Comparison of ENCODE assay signal across 9 cellular contexts in the genomic region with DNA sequence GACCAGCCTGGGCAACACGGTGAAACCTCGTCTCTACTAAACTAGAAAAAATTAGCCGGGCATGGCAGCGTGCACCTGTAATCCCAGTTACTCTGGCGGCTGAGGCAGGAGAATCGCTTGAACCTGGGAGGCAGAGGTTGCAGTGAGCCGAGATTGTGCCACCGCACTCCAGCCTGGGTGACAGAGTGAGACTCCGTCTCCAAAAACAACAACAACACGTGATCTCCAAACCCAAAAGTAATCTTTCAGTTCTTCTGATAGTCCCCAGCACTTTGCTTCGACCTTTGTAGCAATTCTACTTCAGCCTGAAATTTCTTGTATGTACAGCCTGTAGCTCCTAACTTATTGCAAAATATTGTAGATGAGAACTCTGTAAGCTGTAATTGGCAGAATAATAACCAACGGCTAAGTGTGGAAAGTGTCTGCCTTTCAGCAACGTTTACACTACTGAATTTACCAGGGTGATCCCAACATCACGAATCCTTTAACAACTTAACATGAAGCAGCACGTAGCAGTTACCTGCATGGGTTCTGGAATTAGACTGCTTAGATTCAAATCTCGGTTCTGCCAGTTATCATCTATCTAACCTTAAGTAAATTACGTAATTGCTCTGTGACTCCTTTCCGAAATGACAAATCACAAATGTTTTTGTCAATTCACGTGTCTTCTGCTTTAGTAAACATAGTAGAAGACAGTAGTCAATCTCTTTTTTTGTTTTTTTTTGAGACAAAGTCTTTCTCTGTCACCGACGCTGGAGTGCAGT. TPM values are rescaled to one million over a fixed set of nuclear protein-coding genes. Genes with fewer than 3 reads are reported as not detected.
DNase-seq lines count a peak whose midpoint lies in the region; ATAC-seq and TF ChIP-seq lines count a peak whose summit lies in the region.
"Not testable (repeated sequence)": the region's sequence is repeated elsewhere in the genome, so short reads cannot be mapped to it uniquely, and the experiment has no call there.
"Had no signal": no experiment of that assay in that cellular context is flagged by ENCODE, and none has a peak within 500 bp of the region (broad histone marks: within the 10 kb centered on the region; RNA-seq: fewer than 3 reads in every experiment).

No MANE protein-coding gene starts in this region.

- not testable (repeated sequence) for H3K4me3 ChIP-seq in CD8-positive, alpha-beta T cell (ENCODE audit: low read depth, low read length); Loucy (ENCODE audit: low read length, poor library complexity, severe bottlenecking); SK-N-SH (ENCODE audit: low read depth in 2 of 2, low read length in 1 of 2); liver (ENCODE audit: low read depth in 1 of 3, low read length in 3 of 3); trophoblast cell (ENCODE audit: low read depth, low read length); upper lobe of right lung

- peak overlapping the region; percentile 56 for H4K8ac ChIP-seq in trophoblast cell (ENCODE audit: low read depth, low read length)

- not testable (repeated sequence) for H2BK5ac ChIP-seq in trophoblast cell (ENCODE audit: low read depth, low read length, poor library complexity)

- H2AFZ ChIP-seq in Loucy (ENCODE audit: low read length); trophoblast cell (ENCODE audit: insufficient read depth, low read length, poor library complexity): not testable (repeated sequence)
- 0 out of 2 replicates have a peak overlapping the region, but pooled peaks have one; percentile 5 for H2AFZ ChIP-seq in SK-N-SH (ENCODE audit: low read depth)

- H3K18ac ChIP-seq in trophoblast cell (ENCODE audit: low read length) = not testable (repeated sequence)

- not testable (repeated sequence) for H4K20me1 ChIP-seq in Loucy (ENCODE audit: insufficient read depth, low read length, poor library complexity, severe bottlenecking); SK-N-SH (ENCODE audit: insufficient read depth)

- 84% methylated on average over 21 of the region's 21 CpGs for WGBS in SK-N-SH (ENCODE audit: low lambda C conversion rate)
- WGBS in liver = 45% methylated on average over 21 of the region's 21 CpGs
- WGBS in trophoblast cell (ENCODE audit: extremely low coverage, insufficient coverage, insufficient read length) = no CpG with 5 or more reads among the region's 21 CpGs

- H3K9ac ChIP-seq in Loucy (ENCODE audit: low read depth, low read length, poor library complexity, severe bottlenecking); SK-N-SH; liver (ENCODE audit: low read depth in 1 of 2, low read length in 2 of 2); trophoblast cell (ENCODE audit: low read length): not testable (repeated sequence)

- not testable (repeated sequence) for H2BK120ac ChIP-seq in trophoblast cell (ENCODE audit: insufficient read depth, low read length, poor library complexity)

- CTCF ChIA-PET in CD8-positive, alpha-beta T cell (lab: Charles Lee); SK-N-SH (lab: Yijun Ruan, JAX): not testable (repeated sequence)

- peak overlapping the region; percentile 81 for H3K27ac Mint-ChIP-seq in CD8-positive, alpha-beta T cell
- peak overlapping the region; percentile 97 for H3K27ac Mint-ChIP-seq in activated T-cell treated with anti-CD3 and anti-CD28 coated beads, Interleukin-2, amount 50 U/mL, for 72 hours
- H3K27ac Mint-ChIP-seq in chondrocyte (ENCODE audit: unreplicated experiment) = not testable (repeated sequence)

- TF ChIP-seq EP300 in SK-N-SH (IDR thresholded peaks at IDR 0.05; ENCODE audit: borderline replicate concordance in 1 of 2, low read depth in 1 of 2, low read length in 1 of 2) = not testable (repeated sequence)

- not testable (repeated sequence) for H3K36me3 Mint-ChIP-seq in CD8-positive, alpha-beta T cell; activated T-cell treated with anti-CD3 and anti-CD28 coated beads, Interleukin-2, amount 50 U/mL, for 72 hours (ENCODE audit: insufficient read depth in 2 of 2); chondrocyte (ENCODE audit: low read depth)

- intact Hi-C loops in CD8-positive, alpha-beta T cell (cut with DNase I, micrococcal nuclease) = loop anchor here in 1 of 2 experiments (5.0 kb wide), 1 partner anchor 57 kb away; the partner anchor contains the start of gene SOCS7
- intact Hi-C loops in upper lobe of right lung (cut with DNase I) = not testable (repeated sequence)

- peak overlapping the region; percentile 91 for H3K4me3 Mint-ChIP-seq in CD8-positive, alpha-beta T cell
- H3K4me3 Mint-ChIP-seq in activated T-cell treated with anti-CD3 and anti-CD28 coated beads, Interleukin-2, amount 50 U/mL, for 72 hours = peak overlapping the region; percentile 88 to 96
- H3K4me3 Mint-ChIP-seq in chondrocyte (ENCODE audit: unreplicated experiment) = peak overlapping the region; percentile 16

- not testable (repeated sequence) for H3K4ac ChIP-seq in trophoblast cell (ENCODE audit: low read depth, low read length)

- not testable (repeated sequence) for H3K9me3 ChIP-seq in CD8-positive, alpha-beta T cell (ENCODE audit: low read length); Loucy (ENCODE audit: insufficient read depth, low read depth, low read length); SK-N-SH; liver (ENCODE audit: control insufficient read depth in 4 of 4, low read length in 3 of 4); trophoblast cell (ENCODE audit: insufficient read depth, low read depth, low read length); upper lobe of right lung

- not testable (repeated sequence) for H3K27me3 Mint-ChIP-seq in CD8-positive, alpha-beta T cell (ENCODE audit: low read depth); activated T-cell treated with anti-CD3 and anti-CD28 coated beads, Interleukin-2, amount 50 U/mL, for 72 hours (ENCODE audit: low read depth); chondrocyte (ENCODE audit: low read depth)

- not testable (repeated sequence) for TF ChIP-seq RAD21 in SK-N-SH (IDR thresholded peaks at IDR 0.05; ENCODE audit: low read length); liver (IDR thresholded peaks at IDR 0.05)

- H3K9me2 ChIP-seq in Loucy (replicated peaks; ENCODE audit: low read depth, low read length); SK-N-SH: not testable (repeated sequence)

- not testable (repeated sequence) for H3K23ac ChIP-seq in trophoblast cell (ENCODE audit: low read length)

- not testable (repeated sequence) for H4K91ac ChIP-seq in trophoblast cell (ENCODE audit: low read depth, low read length)

- H4K12ac ChIP-seq in trophoblast cell (ENCODE audit: low read depth, low read length) = not testable (repeated sequence)

- not testable (repeated sequence) for H3K27me3 ChIP-seq in CD8-positive, alpha-beta T cell (ENCODE audit: insufficient read depth, low read length); Loucy (ENCODE audit: insufficient read depth, low read length, poor library complexity, severe bottlenecking); SK-N-SH (ENCODE audit: insufficient read depth); liver (ENCODE audit: control insufficient read depth in 4 of 4, insufficient read depth in 4 of 4, low read length in 3 of 4); trophoblast cell (ENCODE audit: insufficient read depth, low read length); upper lobe of right lung

- H3K4me1 ChIP-seq in CD8-positive, alpha-beta T cell (ENCODE audit: insufficient read depth, low read length); Loucy (ENCODE audit: insufficient read depth, low read length, poor library complexity, severe bottlenecking); SK-N-SH (ENCODE audit: control insufficient read depth in 1 of 2, insufficient read depth in 2 of 2, low read depth in 1 of 2, low read length in 1 of 2); liver (ENCODE audit: control insufficient read depth in 4 of 4, insufficient read depth in 4 of 4, low read length in 3 of 4); trophoblast cell (ENCODE audit: control insufficient read depth in 1 of 2, insufficient read depth in 2 of 2, low read length in 2 of 2); upper lobe of right lung: not testable (repeated sequence)

- not testable (repeated sequence) for DNase-seq in CD8-positive, alpha-beta T cell; SK-N-SH; activated T-cell treated with anti-CD3 and anti-CD28 coated beads, Interleukin-2, amount 50 U/mL, for 72 hours; chondrocyte (ENCODE audit: low spot score)
- peak; percentile 65 to 84 for DNase-seq in trophoblast cell
- peak; percentile 4 for DNase-seq in upper lobe of right lung

- peak overlapping the region; percentile 40 for H3K4me2 ChIP-seq in Loucy (ENCODE audit: low read depth, low read length, poor library complexity, severe bottlenecking)
- not testable (repeated sequence) for H3K4me2 ChIP-seq in SK-N-SH; trophoblast cell (ENCODE audit: low read length)

- H2BK12ac ChIP-seq in trophoblast cell (ENCODE audit: low read length) = not testable (repeated sequence)

- H3K14ac ChIP-seq in trophoblast cell (ENCODE audit: low read length) = not testable (repeated sequence)

- not testable (repeated sequence) for H2AK5ac ChIP-seq in trophoblast cell (ENCODE audit: low read length)

- POLR2A ChIA-PET in CD8-positive, alpha-beta T cell (lab: Charles Lee); SK-N-SH (lab: Yijun Ruan, JAX): not testable (repeated sequence)

- not testable (repeated sequence) for ATAC-seq in CD8-positive, alpha-beta T cell; activated T-cell treated with anti-CD3 and anti-CD28 coated beads, Interleukin-2, amount 50 U/mL, for 72 hours (replicated peaks in 1 of 2); upper lobe of right lung

- H3K27ac ChIP-seq in CD8-positive, alpha-beta T cell (ENCODE audit: low read depth, low read length); SK-N-SH (ENCODE audit: low read depth in 2 of 2, low read length in 1 of 2); trophoblast cell (ENCODE audit: low read depth, low read length); upper lobe of right lung: not testable (repeated sequence)
- H3K27ac ChIP-seq in liver (ENCODE audit: low read depth in 1 of 2, low read length in 2 of 2) = peak overlapping the region; percentile 32 to 51

- H3K9me3 Mint-ChIP-seq in CD8-positive, alpha-beta T cell; activated T-cell treated with anti-CD3 and anti-CD28 coated beads, Interleukin-2, amount 50 U/mL, for 72 hours; chondrocyte (ENCODE audit: low read depth): not testable (repeated sequence)

- H3F3A ChIP-seq in Loucy (ENCODE audit: low read depth); SK-N-SH (replicated peaks; ENCODE audit: insufficient read depth): not testable (repeated sequence)

- H3K79me2 ChIP-seq in Loucy (ENCODE audit: insufficient read depth, low read length); SK-N-SH (ENCODE audit: insufficient read depth); trophoblast cell (ENCODE audit: control insufficient read depth, insufficient read depth, low read length, poor library complexity): not testable (repeated sequence)

- H3K36me3 ChIP-seq in CD8-positive, alpha-beta T cell (ENCODE audit: insufficient read depth, low read length); Loucy (ENCODE audit: insufficient read depth, low read length); SK-N-SH (replicated peaks in 1 of 2; ENCODE audit: control insufficient read depth in 1 of 2, insufficient read depth in 2 of 2, low read length in 1 of 2); liver (ENCODE audit: control insufficient read depth in 4 of 4, insufficient read depth in 3 of 4, low read depth in 1 of 4, low read length in 3 of 4); trophoblast cell (ENCODE audit: control insufficient read depth in 1 of 2, insufficient read depth in 2 of 2, low read length in 2 of 2); upper lobe of right lung: not testable (repeated sequence)

- not testable (repeated sequence) for TF ChIP-seq CTCF in CD8-positive, alpha-beta T cell (IDR thresholded peaks at IDR 0.05); Loucy (conservative IDR thresholded peaks at IDR 0.05; ENCODE audit: low read length); SK-N-SH (IDR thresholded peaks at IDR 0.05); chondrocyte (IDR thresholded peaks at IDR 0.05); liver (IDR thresholded peaks at IDR 0.05; ENCODE audit: low read depth, low read length, missing input control); upper lobe of right lung (IDR thresholded peaks at IDR 0.05)

- H3K79me1 ChIP-seq in trophoblast cell (ENCODE audit: low read length) = not testable (repeated sequence)

- not testable (repeated sequence) for H3K4me1 Mint-ChIP-seq in CD8-positive, alpha-beta T cell (ENCODE audit: low read depth); chondrocyte (ENCODE audit: low read depth)
- H3K4me1 Mint-ChIP-seq in activated T-cell treated with anti-CD3 and anti-CD28 coated beads, Interleukin-2, amount 50 U/mL, for 72 hours (ENCODE audit: low read depth) = peaks cover 12% of the 10 kb centered on the region

RNA-seq across cellular contexts. Expression of gene MRPL45, which starts 1.2 kb away (rescaled TPM):
- 10 to 100 TPM; 15.4 TPM for total RNA-seq in CD8-positive, alpha-beta T cell
- polyA plus RNA-seq in SK-N-SH (2012; rRNA removed) (35.5 and 42.8 TPM in 2 replicates), liver (10 to 100 TPM; 18.5 to 22.2 TPM)
- 45.2 and 48.4 TPM in 2 replicates for polyA plus RNA-seq in SK-N-SH (2012; cell fraction: cytosol; rRNA removed)
- polyA plus RNA-seq in SK-N-SH (2012; cell fraction: nucleus; rRNA removed) = 19.9 and 25.2 TPM in 2 replicates
- total RNA-seq in activated T-cell treated with anti-CD3 and anti-CD28 coated beads, Interleukin-2, amount 50 U/mL, for 72 hours = 10 to 100 TPM; 54.9 to 67.1 TPM
- total RNA-seq in chondrocyte (26.0 to 29.3 TPM (median 27.0 TPM) in 3 replicates), liver (10 to 100 TPM; 16.9 to 19.5 TPM), upper lobe of right lung (25.7 TPM)
- polyA plus RNA-seq in trophoblast cell (2013) = 51.6 and 53.7 TPM in 2 replicates

RNA-seq across cellular contexts. Expression of gene GPR179, which starts 48.0 kb away (rescaled TPM):
- total RNA-seq in CD8-positive, alpha-beta T cell = under 1 TPM in 1 of 2 experiments, not detected in 1; 0.56 TPM
- polyA plus RNA-seq in SK-N-SH (2012; rRNA removed) (0.02 TPM in 2 replicates), liver (under 1 TPM in 1 of 2 donors, not detected in 1; 0.01 TPM)
- polyA plus RNA-seq in SK-N-SH (2012; cell fraction: cytosol; rRNA removed) = under 0.01 and 0.01 TPM in 2 replicates
- 0.05 and 0.06 TPM in 2 replicates for polyA plus RNA-seq in SK-N-SH (2012; cell fraction: nucleus; rRNA removed)
- under 1 TPM; 0.09 to 0.60 TPM for total RNA-seq in activated T-cell treated with anti-CD3 and anti-CD28 coated beads, Interleukin-2, amount 50 U/mL, for 72 hours
- total RNA-seq in chondrocyte (0.56 TPM in 1 of 3 replicates, not detected in the others), liver (under 1 TPM; under 0.01 to 0.05 TPM), upper lobe of right lung (0.35 TPM)
- polyA plus RNA-seq in trophoblast cell (2013) = under 0.01 TPM in 2 replicates
- total RNA-seq: HT1080 had no signal

RNA-seq across cellular contexts. Expression of gene SOCS7, which starts 55.9 kb away (rescaled TPM):
- 10 to 100 TPM; 10.6 to 11.4 TPM for total RNA-seq in CD8-positive, alpha-beta T cell
- polyA plus RNA-seq in SK-N-SH (2012; rRNA removed) = 7.4 and 10.0 TPM in 2 replicates
- polyA plus RNA-seq in SK-N-SH (2012; cell fraction: cytosol; rRNA removed) = 5.2 and 7.2 TPM in 2 replicates
- polyA plus RNA-seq in SK-N-SH (2012; cell fraction: nucleus; rRNA removed) = 13.0 and 14.1 TPM in 2 replicates
- total RNA-seq in activated T-cell treated with anti-CD3 and anti-CD28 coated beads, Interleukin-2, amount 50 U/mL, for 72 hours = 10 to 100 TPM; 35.7 to 44.7 TPM
- 17.8 to 19.5 TPM (median 17.9 TPM) in 3 replicates for total RNA-seq in chondrocyte
- 10 to 100 TPM in 1 of 2 donors, 1 to 10 TPM in 1; 3.6 to 11.0 TPM for total RNA-seq in liver
- 1 to 10 TPM in 1 of 2 donors, under 1 TPM in 1; 0.74 to 2.2 TPM for polyA plus RNA-seq in liver
- 8.9 and 9.3 TPM in 2 replicates for polyA plus RNA-seq in trophoblast cell (2013)
- 23.7 TPM for total RNA-seq in upper lobe of right lung

Comparison
In these comparisons a context has a peak if more than half of its experiments do, and no peak if none do; other contexts are left out.
1. H3K4me3 Mint-ChIP-seq: peak in every context shown above with its lines; median percentile 92 in activated T-cell treated with anti-CD3 and anti-CD28 coated beads, Interleukin-2, amount 50 U/mL, for 72 hours; 91 in CD8-positive, alpha-beta T cell; 16 in chondrocyte.